ENCODE assay signal across 2 cellular contexts in genomic region chr12:120181991-120182631, GRCh38.
TF ChIP-seq lines count a peak whose summit lies in the region.

No MANE protein-coding gene starts in this region.

TF ChIP-seq in GM12878, 131 proteins besides CTCF, POLR2A, EP300 and RAD21:
- TF ChIP-seq IKZF1 (conservative IDR thresholded peaks at IDR 0.05) (0 out of 2 replicates have a peak, but pooled peaks have one; percentile 10), NFYA (IDR thresholded peaks at IDR 0.05; ENCODE audit: borderline replicate concordance, low read depth, low read length) (no peak), SPI1 (IDR thresholded peaks at IDR 0.05; ENCODE audit: borderline replicate concordance, insufficient read depth, low read depth, low read length) (peak; percentile 55; the same call in 1 of the 2 replicates), IRF4 (IDR thresholded peaks at IDR 0.05; ENCODE audit: low read depth, low read length) (no peak), RELB (IDR thresholded peaks at IDR 0.05; ENCODE audit: low read depth) (no peak), NBN (IDR thresholded peaks at IDR 0.05) (no peak)

TF ChIP-seq in HepG2, 621 proteins besides CTCF, POLR2A, EP300 and RAD21 (continues in another document):
- TF ChIP-seq ZNF75D (CRISPR knock-in tag; IDR thresholded peaks at IDR 0.05; ENCODE audit: borderline replicate concordance): no peak
- TF ChIP-seq MEIS1 (CRISPR knock-in tag; IDR thresholded peaks at IDR 0.05; ENCODE audit: borderline replicate concordance): 0 out of 2 replicates have a peak, but pooled peaks have one; percentile 61
- no peak for TF ChIP-seq ZBTB20 (CRISPR knock-in tag; IDR thresholded peaks at IDR 0.05; ENCODE audit: borderline replicate concordance, low read depth)
- peak; percentile 55; the same call in 1 of the 2 replicates for TF ChIP-seq NFYC (CRISPR knock-in tag; IDR thresholded peaks at IDR 0.05)
- no peak for TF ChIP-seq ZNF264 (CRISPR knock-in tag; IDR thresholded peaks at IDR 0.05)
- TF ChIP-seq KDM4B (CRISPR knock-in tag; IDR thresholded peaks at IDR 0.05): no peak
- TF ChIP-seq HCFC1 (IDR thresholded peaks at IDR 0.05; ENCODE audit: low read depth, low read length): no peak
- TF ChIP-seq ZMYM4 (CRISPR knock-in tag; IDR thresholded peaks at IDR 0.05): no peak
- no peak for TF ChIP-seq ZNF607 (CRISPR knock-in tag; IDR thresholded peaks at IDR 0.05; ENCODE audit: borderline replicate concordance)
- TF ChIP-seq TARDBP (CRISPR knock-in tag; IDR thresholded peaks at IDR 0.05): no peak
- TF ChIP-seq BRD4 (CRISPR knock-in tag; IDR thresholded peaks at IDR 0.05): no peak
- TF ChIP-seq E2F1 (CRISPR knock-in tag; IDR thresholded peaks at IDR 0.05): no peak
- TF ChIP-seq ZNF326 (CRISPR knock-in tag; IDR thresholded peaks at IDR 0.05; ENCODE audit: borderline replicate concordance): no peak
- no peak for TF ChIP-seq ZNF335 (CRISPR knock-in tag; IDR thresholded peaks at IDR 0.05)
- no peak for TF ChIP-seq ZNF446 (CRISPR knock-in tag; IDR thresholded peaks at IDR 0.05)
- no peak for TF ChIP-seq ZNF124 (CRISPR knock-in tag; IDR thresholded peaks at IDR 0.05)
- TF ChIP-seq HNF1A (IDR thresholded peaks at IDR 0.05; ENCODE audit: low read depth): no peak
- no peak for TF ChIP-seq HNF1A (CRISPR knock-in tag; IDR thresholded peaks at IDR 0.05; ENCODE audit: borderline replicate concordance)
- TF ChIP-seq FOXA3 (CRISPR knock-in tag; IDR thresholded peaks at IDR 0.05): 0 out of 2 replicates have a peak, but pooled peaks have one; percentile 4
- no peak for TF ChIP-seq SP4 (CRISPR knock-in tag; IDR thresholded peaks at IDR 0.05)
- 0 out of 2 replicates have a peak, but pooled peaks have one; percentile 28 for TF ChIP-seq ARID4A (CRISPR knock-in tag; IDR thresholded peaks at IDR 0.05; ENCODE audit: borderline replicate concordance)
- TF ChIP-seq CEBPG (CRISPR knock-in tag; IDR thresholded peaks at IDR 0.05): peak; percentile 90
- TF ChIP-seq SSRP1 (CRISPR knock-in tag; IDR thresholded peaks at IDR 0.05): no peak
- no peak for TF ChIP-seq ZBTB39 (CRISPR knock-in tag; IDR thresholded peaks at IDR 0.05)
- TF ChIP-seq NRL (CRISPR knock-in tag; IDR thresholded peaks at IDR 0.05; ENCODE audit: borderline replicate concordance): no peak
- TF ChIP-seq SRSF4 (IDR thresholded peaks at IDR 0.05; ENCODE audit: low read depth, low read length, poor library complexity, severe bottlenecking): no peak
- TF ChIP-seq YEATS2 (CRISPR knock-in tag; IDR thresholded peaks at IDR 0.05; ENCODE audit: borderline replicate concordance): no peak
- 0 out of 2 replicates have a peak, but pooled peaks have one; percentile 6 for TF ChIP-seq ATF7 (IDR thresholded peaks at IDR 0.05)
- no peak for TF ChIP-seq ATF7 (CRISPR knock-in tag; IDR thresholded peaks at IDR 0.05)
- TF ChIP-seq ZNF280B (CRISPR knock-in tag; IDR thresholded peaks at IDR 0.05; ENCODE audit: borderline replicate concordance): no peak
- TF ChIP-seq TEAD3 (CRISPR knock-in tag; optimal IDR thresholded peaks at IDR 0.05; ENCODE audit: borderline replicate concordance): peak; percentile 93
- TF ChIP-seq FOXO4 (CRISPR knock-in tag; conservative IDR thresholded peaks at IDR 0.05): 0 out of 2 replicates have a peak, but pooled peaks have one; percentile 16
- TF ChIP-seq ATAD3A (CRISPR knock-in tag; IDR thresholded peaks at IDR 0.05): no peak
- no peak for TF ChIP-seq GTF3A (CRISPR knock-in tag; conservative IDR thresholded peaks at IDR 0.05)
- TF ChIP-seq HOXA3 (CRISPR knock-in tag; IDR thresholded peaks at IDR 0.05): peak; percentile 49; the same call in 1 of the 2 replicates
- no peak for TF ChIP-seq CERS6 (CRISPR knock-in tag; IDR thresholded peaks at IDR 0.05)
- TF ChIP-seq ZBTB42 (CRISPR knock-in tag; IDR thresholded peaks at IDR 0.05): no peak
- no peak for TF ChIP-seq ZFP62 (CRISPR knock-in tag; IDR thresholded peaks at IDR 0.05)
- TF ChIP-seq HBP1 (CRISPR knock-in tag; IDR thresholded peaks at IDR 0.05; ENCODE audit: low read depth): no peak
- no peak for TF ChIP-seq ZNF703 (CRISPR knock-in tag; IDR thresholded peaks at IDR 0.05; ENCODE audit: borderline replicate concordance)
- no peak for TF ChIP-seq DRAP1 (CRISPR knock-in tag; IDR thresholded peaks at IDR 0.05)
- no peak for TF ChIP-seq FOXP1 (IDR thresholded peaks at IDR 0.05)
- TF ChIP-seq FOXP1 (CRISPR knock-in tag; IDR thresholded peaks at IDR 0.05): peak; percentile 5; the same call in 1 of the 2 replicates
- 0 out of 2 replicates have a peak, but pooled peaks have one; percentile 9 for TF ChIP-seq HNF4A (CRISPR knock-in tag; IDR thresholded peaks at IDR 0.05)
- peak; percentile 73; the same call in 1 of the 2 replicates for TF ChIP-seq HOXD1 (CRISPR knock-in tag; IDR thresholded peaks at IDR 0.05)
